ENCODE assay signal across 21 cellular contexts in the genomic region with DNA sequence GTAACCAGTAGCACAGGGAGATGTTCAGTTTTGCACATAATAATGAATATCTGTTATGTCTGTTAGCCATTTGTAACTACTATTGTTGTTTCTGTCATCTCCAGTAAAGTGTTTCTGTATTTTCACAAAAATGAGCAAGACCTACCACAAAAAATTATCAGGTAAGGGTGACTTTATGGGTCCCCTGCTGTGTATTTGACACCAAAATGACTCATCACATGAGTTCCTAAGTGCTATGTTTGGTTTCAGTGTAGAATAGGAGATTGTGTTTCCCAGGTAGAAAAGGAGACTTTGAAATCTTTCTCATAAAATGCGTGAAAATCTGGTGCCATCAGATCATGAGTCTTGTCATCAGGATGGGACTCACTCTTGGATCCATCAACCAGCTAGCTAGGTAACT.
"Had no signal": no experiment of that assay in that cellular context is flagged by ENCODE, and none has a peak within 500 bp of the region (broad histone marks: within the 10 kb centered on the region; RNA-seq: fewer than 3 reads in every experiment).

No MANE protein-coding gene starts in this region.

- H3K9me3 Mint-ChIP-seq: activated naive CD8-positive, alpha-beta T cell treated with anti-CD3 and anti-CD28 coated beads for 36 hours; activated T-cell treated with anti-CD3 and anti-CD28 coated beads, Interleukin-2, amount 50 U/mL, for 24 hours; neural crest cell had no signal

- FAIRE-seq: islet of Langerhans had no signal

- DNase-seq: activated CD4-positive, alpha-beta T cell treated with anti-CD3 and anti-CD28 coated beads, Interleukin-2, amount 50 U/mL, for 4 hours; activated gamma-delta T cell treated with Interleukin-2 at 50 U/mL for 16 hours; activated naive CD8-positive, alpha-beta T cell treated with anti-CD3 and anti-CD28 coated beads for 36 hours; activated T-cell treated with anti-CD3 and anti-CD28 coated beads, Interleukin-2, amount 50 U/mL, for 24 hours; amygdala; body of pancreas; central memory CD4-positive, alpha-beta T cell; left colon; midbrain; ovary; stimulated activated CD4-positive, alpha-beta T cell treated with anti-CD3 and anti-CD28 coated beads, Interleukin-12 subunit alpha, Interleukin-12 subunit beta, amount 100 ng/mL, for 4 hours; stimulated activated CD4-positive, alpha-beta T cell treated with anti-CD3 and anti-CD28 coated beads, Interleukin-2, amount 100 ng/mL, for 24 hours; T1000; thyroid gland had no signal

- H3K36me3 Mint-ChIP-seq: activated naive CD8-positive, alpha-beta T cell treated with anti-CD3 and anti-CD28 coated beads for 36 hours had no signal

- H3K36me3 ChIP-seq: ovary, thyroid gland, vagina had no signal

- H3K27me3 Mint-ChIP-seq: activated naive CD8-positive, alpha-beta T cell treated with anti-CD3 and anti-CD28 coated beads for 36 hours; activated T-cell treated with anti-CD3 and anti-CD28 coated beads, Interleukin-2, amount 50 U/mL, for 24 hours had no signal

- H3K9me3 ChIP-seq: body of pancreas, ovary, thyroid gland, vagina had no signal

- H3K27ac Mint-ChIP-seq: activated naive CD8-positive, alpha-beta T cell treated with anti-CD3 and anti-CD28 coated beads for 36 hours; activated T-cell treated with anti-CD3 and anti-CD28 coated beads, Interleukin-2, amount 50 U/mL, for 24 hours had no signal

- H3K4me3 ChIP-seq: body of pancreas, coronary artery, lung, ovary, thyroid gland, vagina had no signal

- H3K4me1 ChIP-seq: body of pancreas, thyroid gland, vagina had no signal

- H3K27ac ChIP-seq: body of pancreas, coronary artery, ovary, thyroid gland, vagina had no signal

- ATAC-seq: activated CD4-positive, CD25-positive, alpha-beta regulatory T cell treated with anti-CD3 and anti-CD28 coated beads, Interleukin-2, amount 50 U/mL, for 24 hours; body of pancreas; esophagus mucosa; left colon had no signal

- H3K4me3 Mint-ChIP-seq: activated naive CD8-positive, alpha-beta T cell treated with anti-CD3 and anti-CD28 coated beads for 36 hours; activated T-cell treated with anti-CD3 and anti-CD28 coated beads, Interleukin-2, amount 50 U/mL, for 24 hours; neural crest cell had no signal

- H3K27me3 ChIP-seq: body of pancreas, ovary, thyroid gland, vagina had no signal
